ENCODE assay signal across 9 cellular contexts in genomic region chr6:157187182-157188093, GRCh38.
DNase-seq lines count a peak whose midpoint lies in the region; ATAC-seq and TF ChIP-seq lines count a peak whose summit lies in the region.
"Had no signal": no experiment of that assay in that cellular context is flagged by ENCODE, and none has a peak within 500 bp of the region (broad histone marks: within the 10 kb centered on the region; RNA-seq: fewer than 3 reads in every experiment).

No MANE protein-coding gene starts in this region.

- DNase-seq in MCF 10A (ENCODE audit: unreplicated experiment) (peak; percentile 11), mammary epithelial cell (no peak), PC-3 (peak; percentile 7), hepatocyte (ENCODE audit: low spot score) (peak; percentile 52), vagina (ENCODE audit: extremely low spot score in 2 of 2) (no peak), colonic mucosa (no peak)
- DNase-seq: activated CD4-positive, alpha-beta T cell treated with anti-CD3 and anti-CD28 coated beads for 36 hours had no signal

- H3K4me2 ChIP-seq in mammary epithelial cell (ENCODE audit: insufficient read depth, low read depth, low read length), result no peak overlapping the region
- H3K4me2 ChIP-seq in PC-3 (ENCODE audit: low read length), result no peak overlapping the region
- H3K4me2 ChIP-seq in hepatocyte, result no peak overlapping the region

- 73% methylated on average over 11 of the region's 11 CpGs for WGBS in mammary epithelial cell (ENCODE audit: low coverage, missing lambda C conversion rate)
- 52% methylated on average over 11 of the region's 11 CpGs for WGBS in hepatocyte (ENCODE audit: low lambda C conversion rate, missing lambda C conversion rate)

- peaks cover 9% of the 10 kb centered on the region for H3K36me3 ChIP-seq in mammary epithelial cell (ENCODE audit: insufficient read depth, low read length)
- H3K36me3 ChIP-seq in PC-3 (ENCODE audit: low read depth, low read length), result peaks cover 10% of the 10 kb centered on the region; the same call in 1 of the 2 replicates
- no peaks in the 10 kb centered on the region for H3K36me3 ChIP-seq in hepatocyte (replicated peaks; ENCODE audit: insufficient read depth, low read depth)
- peaks cover 0 to 38% of the 10 kb centered on the region in 2 donors for H3K36me3 ChIP-seq in vagina
- H3K36me3 ChIP-seq in colonic mucosa, result peaks cover 13% of the 10 kb centered on the region

- H3K4me3 ChIP-seq in mammary epithelial cell (replicated peaks in 1 of 3; ENCODE audit: insufficient read depth in 1 of 3, low read depth in 2 of 3, low read length in 3 of 3) (no peak overlapping the region), PC-3 (ENCODE audit: low read length) (no peak overlapping the region), hepatocyte (no peak overlapping the region), vagina (no peak overlapping the region), colonic mucosa (no peak overlapping the region)

- no peaks in the 10 kb centered on the region for H3K9me2 ChIP-seq in PC-3 (replicated peaks; ENCODE audit: low read length)
- H3K9me2 ChIP-seq in hepatocyte (replicated peaks; ENCODE audit: insufficient read depth), result no peaks in the 10 kb centered on the region

- ATAC-seq in PC-3 (peak; percentile 62), GM21786 (IDR thresholded peaks at IDR 0.05; ENCODE audit: unreplicated experiment) (no peak), HG02642 (IDR thresholded peaks at IDR 0.05; ENCODE audit: poor library complexity, unreplicated experiment) (no peak)

- no peaks in the 10 kb centered on the region for H3F3A ChIP-seq in PC-3 (ENCODE audit: low read length, unreplicated experiment)

- peaks cover 64% of the 10 kb centered on the region for H3K36me3 Mint-ChIP-seq in MCF 10A (ENCODE audit: insufficient read depth, unreplicated experiment)

- peaks cover 5% of the 10 kb centered on the region for H3K4me1 ChIP-seq in mammary epithelial cell (ENCODE audit: insufficient read depth, low read length)
- H3K4me1 ChIP-seq in PC-3 (ENCODE audit: insufficient read depth, low read length), result peaks cover 19% of the 10 kb centered on the region
- peaks cover 20% of the 10 kb centered on the region for H3K4me1 ChIP-seq in hepatocyte (ENCODE audit: insufficient read depth)
- H3K4me1 ChIP-seq in vagina, result peaks cover 25% of the 10 kb centered on the region
- H3K4me1 ChIP-seq in colonic mucosa, result no peaks in the 10 kb centered on the region

- H3K79me2 ChIP-seq in mammary epithelial cell (ENCODE audit: insufficient read depth, low read length) (no peaks in the 10 kb centered on the region), PC-3 (ENCODE audit: low read length) (no peaks in the 10 kb centered on the region), hepatocyte (peaks cover 8% of the 10 kb centered on the region)

- H3K9me3 ChIP-seq in mammary epithelial cell (replicated peaks; ENCODE audit: insufficient read depth, low read length), result no peaks in the 10 kb centered on the region
- no peaks in the 10 kb centered on the region for H3K9me3 ChIP-seq in PC-3 (ENCODE audit: low read length)
- H3K9me3 ChIP-seq in hepatocyte (ENCODE audit: low read depth), result no peaks in the 10 kb centered on the region
- no peaks in the 10 kb centered on the region for H3K9me3 ChIP-seq in vagina
- H3K9me3 ChIP-seq in colonic mucosa, result no peaks in the 10 kb centered on the region

- intact Hi-C loops in MCF 10A (cut with micrococcal nuclease) (loop anchor here (10.0 kb wide), 1 partner anchor 233 kb away; no protein-coding TSS in a partner anchor), mammary epithelial cell (cut with micrococcal nuclease) (loop anchor here (10.0 kb wide), 1 partner anchor 243 kb away; no protein-coding TSS in a partner anchor), PC-3 (cut with micrococcal nuclease) (no loop called here), vagina (cut with DNase I) (no loop called here), colonic mucosa (cut with DNase I) (loop anchor here (5.0 to 10.0 kb wide), 2 partner anchors 150 to 623 kb away; no protein-coding TSS in a partner anchor)

- H4K20me1 ChIP-seq in mammary epithelial cell (ENCODE audit: insufficient read depth, low read length), result no peaks in the 10 kb centered on the region
- no peaks in the 10 kb centered on the region for H4K20me1 ChIP-seq in PC-3 (ENCODE audit: low read length)
- H4K20me1 ChIP-seq in hepatocyte (ENCODE audit: insufficient read depth, poor library complexity, severe bottlenecking), result peaks cover 15% of the 10 kb centered on the region

- POLR2A ChIA-PET in MCF 10A (lab: Yijun Ruan, JAX), result interaction anchor here (0.6 to 1.4 kb wide), 3 partner anchors 11 to 166 kb away, joined by 3 to 5 read pairs (median 3); no protein-coding TSS in a partner anchor
- POLR2A ChIA-PET in PC-3 (lab: Charles Lee; ENCODE audit: unreplicated experiment), result interaction anchor here (0.6 kb wide), 1 partner anchor 119 kb away, joined by 5 read pairs; no protein-coding TSS in a partner anchor

- in situ Hi-C loops in mammary epithelial cell (cut with MboI; ENCODE audit: low sequenced_read_pairs in 2 of 2), result loop anchor here (10.0 to 25.0 kb wide), 3 partner anchors 143 to 400 kb away; partner anchors contain the start of gene ARID1B (in 1 of the 2)

- CTCF ChIA-PET in MCF 10A (lab: Yijun Ruan, JAX), result interaction anchor here (0.5 to 2.4 kb wide), 7 partner anchors 10 to 870 kb away, joined by 3 to 4 read pairs (median 3); no protein-coding TSS in a partner anchor
- CTCF ChIA-PET in mammary epithelial cell (lab: Charles Lee; ENCODE audit: low non-redundant PET), result no interaction called here
- CTCF ChIA-PET in PC-3 (lab: Charles Lee), result interaction anchor here (0.7 kb wide), 1 partner anchor 453 kb away, joined by 3 read pairs; no protein-coding TSS in a partner anchor

- H3K9ac ChIP-seq in mammary epithelial cell (ENCODE audit: insufficient read depth, low read length) (no peak overlapping the region), PC-3 (ENCODE audit: low read length) (no peak overlapping the region), colonic mucosa (ENCODE audit: low read depth in 2 of 2, low read length in 2 of 2) (no peak overlapping the region)

- H3K27ac ChIP-seq in mammary epithelial cell (ENCODE audit: insufficient read depth, low read depth, low read length) (no peak overlapping the region), PC-3 (ENCODE audit: low read length) (no peak overlapping the region), hepatocyte (peak overlapping the region; percentile 66), vagina (peak overlapping the region; percentile 14), colonic mucosa (no peak overlapping the region)

- H3K9me3 Mint-ChIP-seq in MCF 10A (ENCODE audit: unreplicated experiment), result no peaks in the 10 kb centered on the region

- BruUV-seq in MCF 10A (replicated peaks; lab: Mats Ljungman, UMichigan), result no TSS peak
- no TSS peak for BruUV-seq in mammary epithelial cell (replicated peaks; lab: Mats Ljungman, UMichigan)
- no TSS peak for BruUV-seq in PC-3 (replicated peaks; lab: Mats Ljungman, UMichigan)

- H3K27me3 ChIP-seq in mammary epithelial cell (ENCODE audit: insufficient read depth, low read length) (no peaks in the 10 kb centered on the region), PC-3 (ENCODE audit: low read length) (no peaks in the 10 kb centered on the region), hepatocyte (no peaks in the 10 kb centered on the region), vagina (no peaks in the 10 kb centered on the region), colonic mucosa (no peaks in the 10 kb centered on the region)

- dilution Hi-C loops in mammary epithelial cell (cut with HindIII; ENCODE audit: low sequenced_read_pairs), result no loop called here

- no peaks in the 10 kb centered on the region for H3K27me3 Mint-ChIP-seq in MCF 10A (ENCODE audit: insufficient read depth, unreplicated experiment)
- H3K27me3 Mint-ChIP-seq: activated CD4-positive, alpha-beta T cell treated with anti-CD3 and anti-CD28 coated beads for 36 hours had no signal

- H2AFZ ChIP-seq in mammary epithelial cell (ENCODE audit: low read depth, low read length) (no peak overlapping the region), PC-3 (ENCODE audit: low read length) (no peak overlapping the region), hepatocyte (no peak overlapping the region)

- H3K4me3 Mint-ChIP-seq in MCF 10A (ENCODE audit: unreplicated experiment), result no peak overlapping the region
- H3K4me3 Mint-ChIP-seq: activated CD4-positive, alpha-beta T cell treated with anti-CD3 and anti-CD28 coated beads for 36 hours had no signal

- H3K4me1 Mint-ChIP-seq in MCF 10A (ENCODE audit: insufficient read depth, unreplicated experiment), result peaks cover 4% of the 10 kb centered on the region

- no peak for TF ChIP-seq POLR2A in vagina (IDR thresholded peaks at IDR 0.05)

- TF ChIP-seq CTCF in MCF 10A (IDR thresholded peaks at IDR 0.05; ENCODE audit: unreplicated experiment) (no peak), mammary epithelial cell (conservative IDR thresholded peaks at IDR 0.05 in 1 of 2, IDR thresholded peaks at IDR 0.05 in 1 of 2; ENCODE audit: extremely low read depth in 1 of 2, insufficient read depth in 1 of 2, low read depth in 1 of 2, low read length in 2 of 2) (no peak), PC-3 (conservative IDR thresholded peaks at IDR 0.05; ENCODE audit: low read depth, low read length) (no peak), hepatocyte (IDR thresholded peaks at IDR 0.05; ENCODE audit: poor library complexity) (no peak), vagina (IDR thresholded peaks at IDR 0.05) (no peak), colonic mucosa (IDR thresholded peaks at IDR 0.05) (no peak)

- no peak overlapping the region for H3K27ac Mint-ChIP-seq in MCF 10A (ENCODE audit: low read depth, unreplicated experiment)
- H3K27ac Mint-ChIP-seq: activated CD4-positive, alpha-beta T cell treated with anti-CD3 and anti-CD28 coated beads for 36 hours had no signal

Comparison
In these comparisons a context has a peak if more than half of its experiments do, and no peak if none do; other contexts are left out.
1. DNase-seq: peak in MCF 10A (single experiment), PC-3 (single experiment) and hepatocyte (single experiment); none in mammary epithelial cell (single experiment), vagina (0 of 2) and colonic mucosa (single experiment).
2. H3K27ac ChIP-seq: peak in hepatocyte (single experiment) and vagina (single experiment); none in mammary epithelial cell (single experiment), PC-3 (single experiment) and colonic mucosa (single experiment).
3. intact Hi-C loops: an anchor here in MCF 10A (10.0 kb wide), mammary epithelial cell (10.0 kb wide) and colonic mucosa (5.0 to 10.0 kb wide); none called in PC-3 and vagina.